In the genomic region with DNA sequence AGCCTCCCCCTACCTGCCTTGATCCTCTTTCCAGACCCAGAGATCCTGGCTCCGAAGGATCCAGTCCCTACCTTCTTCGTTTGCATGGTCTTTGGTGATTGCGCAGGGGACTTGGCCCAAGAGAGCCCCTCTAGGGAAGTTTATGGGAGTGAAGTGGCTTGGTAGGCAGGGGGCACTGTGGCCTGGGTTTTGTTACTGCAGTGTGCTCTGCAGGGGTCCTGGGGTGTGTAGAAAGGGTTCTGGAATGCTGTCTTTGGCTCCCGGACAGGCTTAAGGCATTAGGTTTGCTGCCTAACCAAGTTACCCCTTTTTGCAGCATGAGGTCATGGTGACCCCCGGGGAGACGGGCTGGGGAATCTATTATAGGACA, we compare ENCODE assay signal across 10 cellular contexts. TPM values are rescaled to one million over a fixed set of nuclear protein-coding genes. Genes with fewer than 3 reads are reported as not detected.
A peak's percentile ranks its signal among the peaks of the same experiment; 100 is the strongest.
DNase-seq lines count a peak whose midpoint lies in the region; ATAC-seq lines count a peak whose summit lies in the region.
"Had no signal": no experiment of that assay in that cellular context is flagged by ENCODE, and none has a peak within 500 bp of the region (broad histone marks: within the 10 kb centered on the region; RNA-seq: fewer than 3 reads in every experiment).

No MANE protein-coding gene starts in this region.

- peaks cover 4% of the 10 kb centered on the region for H3K27me3 Mint-ChIP-seq in T-helper 1 cell treated with Interleukin-12 subunit alpha and Interleukin-12 subunit beta and Interleukin-4 antibody, amounts not matched to agents 30 μg/mL and 1 μg/mL, for 36 hours (ENCODE audit: low read depth)
- H3K27me3 Mint-ChIP-seq in activated CD4-positive, alpha-beta memory T cell treated with anti-CD3 and anti-CD28 coated beads, Interleukin-2, amount 10 ng/mL, durations not matched to agents 7 days and 5 days: peaks cover under 1% of the 10 kb centered on the region

- CTCF ChIA-PET in activated CD4-positive, alpha-beta memory T cell treated with anti-CD3 and anti-CD28 coated beads, Interleukin-2, amount 10 ng/mL, durations not matched to agents 7 days and 5 days (lab: Charles Lee): interaction anchor here (0.8 to 7.1 kb wide), 6 partner anchors 6 to 137 kb away, joined by 3 to 197 read pairs (median 6); no protein-coding TSS in a partner anchor

- H3K4me1 ChIP-seq in iPS-18a (ENCODE audit: control insufficient read depth, low read depth, low read length) (peaks cover 26% of the 10 kb centered on the region), subcutaneous abdominal adipose tissue (ENCODE audit: control insufficient read depth in 5 of 5, insufficient read depth in 5 of 5, low read length in 5 of 5) (peaks cover 4 to 47% (median 44%) of the 10 kb centered on the region in 5 donors)

- peaks cover 34% of the 10 kb centered on the region for H3K36me3 Mint-ChIP-seq in T-helper 1 cell treated with Interleukin-12 subunit alpha and Interleukin-12 subunit beta and Interleukin-4 antibody, amounts not matched to agents 30 μg/mL and 1 μg/mL, for 36 hours (ENCODE audit: low read depth)
- H3K36me3 Mint-ChIP-seq in activated CD4-positive, alpha-beta memory T cell treated with anti-CD3 and anti-CD28 coated beads, Interleukin-2, amount 10 ng/mL, durations not matched to agents 7 days and 5 days (ENCODE audit: low read depth): peaks cover 47% of the 10 kb centered on the region

- POLR2A ChIA-PET in activated CD4-positive, alpha-beta memory T cell treated with anti-CD3 and anti-CD28 coated beads, Interleukin-2, amount 10 ng/mL, durations not matched to agents 7 days and 5 days (lab: Charles Lee): interaction anchor here (0.6 to 5.2 kb wide), 5 partner anchors 13 to 845 kb away, joined by 3 to 34 read pairs (median 9); a partner anchor contains a TSS

- no peaks in the 10 kb centered on the region for H3K27me3 ChIP-seq in iPS-18a (ENCODE audit: control insufficient read depth, insufficient read depth, low read length)
- H3K27me3 ChIP-seq in subcutaneous abdominal adipose tissue (ENCODE audit: control insufficient read depth in 5 of 5, insufficient read depth in 4 of 5, low read length in 5 of 5): peaks cover 0 to 20% (median 15%) of the 10 kb centered on the region in 5 donors

- DNase-seq in T-helper 1 cell (no peak), cortex of kidney (lab: John Stamatoyannopoulos, UW) (no peak)
- no peak for DNase-seq in activated CD4-positive, alpha-beta memory T cell treated with anti-CD3 and anti-CD28 coated beads, Interleukin-2, amount 10 ng/mL, durations not matched to agents 7 days and 5 days

- H3K9me3 ChIP-seq in iPS-18a (ENCODE audit: control insufficient read depth, low read depth, low read length): no peaks in the 10 kb centered on the region
- no peaks in the 10 kb centered on the region for H3K9me3 ChIP-seq in subcutaneous abdominal adipose tissue (ENCODE audit: control insufficient read depth in 5 of 5, low read length in 5 of 5)

- peak overlapping the region; percentile 88 for H3K27ac Mint-ChIP-seq in T-helper 1 cell treated with Interleukin-12 subunit alpha and Interleukin-12 subunit beta and Interleukin-4 antibody, amounts not matched to agents 30 μg/mL and 1 μg/mL, for 36 hours
- H3K27ac Mint-ChIP-seq in activated CD4-positive, alpha-beta memory T cell treated with anti-CD3 and anti-CD28 coated beads, Interleukin-2, amount 10 ng/mL, durations not matched to agents 7 days and 5 days: peak overlapping the region; percentile 65

- peaks cover 54% of the 10 kb centered on the region for H3K4me1 Mint-ChIP-seq in T-helper 1 cell treated with Interleukin-12 subunit alpha and Interleukin-12 subunit beta and Interleukin-4 antibody, amounts not matched to agents 30 μg/mL and 1 μg/mL, for 36 hours (ENCODE audit: low read depth)
- peaks cover 78% of the 10 kb centered on the region for H3K4me1 Mint-ChIP-seq in activated CD4-positive, alpha-beta memory T cell treated with anti-CD3 and anti-CD28 coated beads, Interleukin-2, amount 10 ng/mL, durations not matched to agents 7 days and 5 days

- H3K4me3 ChIP-seq in iPS-18a (ENCODE audit: low read length) (peak overlapping the region; percentile 54), subcutaneous abdominal adipose tissue (ENCODE audit: low read depth in 1 of 5, low read length in 5 of 5) (peak overlapping the region in 4 of 5 donors; percentile 44 to 64 (median 55))

- H3K36me3 ChIP-seq in iPS-18a (ENCODE audit: control insufficient read depth, low read depth, low read length) (peaks cover 26% of the 10 kb centered on the region), subcutaneous abdominal adipose tissue (ENCODE audit: control insufficient read depth in 5 of 5, insufficient read depth in 5 of 5, low read length in 5 of 5) (peaks cover 0 to 28% (median 6%) of the 10 kb centered on the region in 5 donors)

- H3K9ac ChIP-seq in iPS-18a (ENCODE audit: low read length): no peak overlapping the region
- H3K9ac ChIP-seq in subcutaneous abdominal adipose tissue (ENCODE audit: low read length in 5 of 5): peak overlapping the region in 1 of 5 donors; percentile 35

- H3K9me3 Mint-ChIP-seq in T-helper 1 cell treated with Interleukin-12 subunit alpha and Interleukin-12 subunit beta and Interleukin-4 antibody, amounts not matched to agents 30 μg/mL and 1 μg/mL, for 36 hours: no peaks in the 10 kb centered on the region
- no peaks in the 10 kb centered on the region for H3K9me3 Mint-ChIP-seq in activated CD4-positive, alpha-beta memory T cell treated with anti-CD3 and anti-CD28 coated beads, Interleukin-2, amount 10 ng/mL, durations not matched to agents 7 days and 5 days

- H3K4me3 Mint-ChIP-seq in T-helper 1 cell treated with Interleukin-12 subunit alpha and Interleukin-12 subunit beta and Interleukin-4 antibody, amounts not matched to agents 30 μg/mL and 1 μg/mL, for 36 hours: peak overlapping the region; percentile 63
- H3K4me3 Mint-ChIP-seq in activated CD4-positive, alpha-beta memory T cell treated with anti-CD3 and anti-CD28 coated beads, Interleukin-2, amount 10 ng/mL, durations not matched to agents 7 days and 5 days: peak overlapping the region; percentile 74

- no peak overlapping the region for H3K27ac ChIP-seq in iPS-18a (ENCODE audit: low read length)
- peak overlapping the region; percentile 37 for H3K27ac ChIP-seq in subcutaneous abdominal adipose tissue (ENCODE audit: low read depth, low read length)

- ATAC-seq in GM18858 (IDR thresholded peaks at IDR 0.05; ENCODE audit: unreplicated experiment) (no peak), HG03135 (IDR thresholded peaks at IDR 0.05; ENCODE audit: unreplicated experiment) (no peak)

RNA-seq across cellular contexts. Expression of a gene that starts 3.8 kb away (rescaled TPM):
- total RNA-seq in activated CD4-positive, alpha-beta memory T cell treated with anti-CD3 and anti-CD28 coated beads, Interleukin-2, amount 10 ng/mL, durations not matched to agents 7 days and 5 days: 100 to 1,000 TPM; 142 to 149 TPM

RNA-seq across cellular contexts. Expression of a gene that starts 8.2 kb away (rescaled TPM):
- not detected for total RNA-seq in activated CD4-positive, alpha-beta memory T cell treated with anti-CD3 and anti-CD28 coated beads, Interleukin-2, amount 10 ng/mL, durations not matched to agents 7 days and 5 days
- total RNA-seq: dermis microvascular lymphatic vessel endothelial cell, HT1080 had no signal

RNA-seq across cellular contexts. Expression of a gene that starts 56.7 kb away (rescaled TPM):
- 100 to 1,000 TPM; 141 to 142 TPM for total RNA-seq in activated CD4-positive, alpha-beta memory T cell treated with anti-CD3 and anti-CD28 coated beads, Interleukin-2, amount 10 ng/mL, durations not matched to agents 7 days and 5 days
